Comparison of ENCODE assay signal across 13 cellular contexts in genomic region chr17:31877911-31878702, GRCh38.
DNase-seq lines count a peak whose midpoint lies in the region; ATAC-seq and TF ChIP-seq lines count a peak whose summit lies in the region.
"Had no signal": no experiment of that assay in that cellular context is flagged by ENCODE, and none has a peak within 500 bp of the region (broad histone marks: within the 10 kb centered on the region; RNA-seq: fewer than 3 reads in every experiment).

No MANE protein-coding gene starts in this region.

- peak in 2 of 3 donors; percentile 19 to 21 for DNase-seq in stimulated activated CD4-positive, alpha-beta T cell treated with anti-CD3 and anti-CD28 coated beads, Interleukin-12 subunit alpha, Interleukin-12 subunit beta, amount 100 ng/mL, for 48 hours (ENCODE audit: low read depth in 2 of 3, low spot score in 1 of 3)
- no peak for DNase-seq in stimulated activated CD4-positive, alpha-beta T cell treated with anti-CD3 and anti-CD28 coated beads, Interleukin-4, amount 100 ng/mL, for 4 hours
- DNase-seq in activated naive CD8-positive, alpha-beta T cell treated with anti-CD3 and anti-CD28 coated beads, Interleukin-2, amount 50 U/mL, for 24 hours: peak; percentile 64
- peak; percentile 24 to 65 for DNase-seq in tibial artery
- DNase-seq in NCI-H2029 treated with DMSO at 0.1 percent for 48 hours (lab: John Stamatoyannopoulos, UW): no peak
- DNase-seq: AML-193, cortex of kidney, GM23248, NCI-H2171 had no signal

- intact Hi-C loops in tibial artery (cut with DNase I; ENCODE audit: low total_unique reads): no loop called here

- no peaks in the 10 kb centered on the region for H3K27me3 ChIP-seq in layer of hippocampus (ENCODE audit: control insufficient read depth, insufficient read depth, low read length)
- H3K27me3 ChIP-seq in tibial artery: no peaks in the 10 kb centered on the region
- H3K27me3 ChIP-seq: tibial nerve had no signal

- H3K4me3 ChIP-seq in tibial artery: no peak overlapping the region
- H3K4me3 ChIP-seq: GM23248, tibial nerve had no signal

- peak overlapping the region; percentile 5 for H3K27ac ChIP-seq in layer of hippocampus (ENCODE audit: low read depth, low read length)
- peak overlapping the region; percentile 67 to 78 for H3K27ac ChIP-seq in tibial artery
- H3K27ac ChIP-seq: GM23248 had no signal

- H3K27ac Mint-ChIP-seq in activated naive CD8-positive, alpha-beta T cell treated with anti-CD3 and anti-CD28 coated beads, Interleukin-2, amount 50 U/mL, for 24 hours: peak overlapping the region; percentile 96

- no peaks in the 10 kb centered on the region for H3K9me3 Mint-ChIP-seq in activated naive CD8-positive, alpha-beta T cell treated with anti-CD3 and anti-CD28 coated beads, Interleukin-2, amount 50 U/mL, for 24 hours

- no peaks in the 10 kb centered on the region for H3K9me3 ChIP-seq in tibial artery
- H3K9me3 ChIP-seq: tibial nerve had no signal

- H3K36me3 ChIP-seq in tibial artery: peaks cover 52 to 84% (median 77%) of the 10 kb centered on the region in 3 donors

- peaks cover 71% of the 10 kb centered on the region for H3K36me3 Mint-ChIP-seq in activated naive CD8-positive, alpha-beta T cell treated with anti-CD3 and anti-CD28 coated beads, Interleukin-2, amount 50 U/mL, for 24 hours (ENCODE audit: low read depth)

- no peaks in the 10 kb centered on the region for H3K27me3 Mint-ChIP-seq in activated naive CD8-positive, alpha-beta T cell treated with anti-CD3 and anti-CD28 coated beads, Interleukin-2, amount 50 U/mL, for 24 hours

- no peak for TF ChIP-seq CTCF in tibial artery (IDR thresholded peaks at IDR 0.05)

- peaks cover 0 to 31% (median 15%) of the 10 kb centered on the region in 4 donors for H3K4me1 ChIP-seq in tibial artery

- peak; percentile 93 for ATAC-seq in activated naive CD8-positive, alpha-beta T cell treated with anti-CD3 and anti-CD28 coated beads, Interleukin-2, amount 50 U/mL, for 24 hours
- ATAC-seq in GM18519 (IDR thresholded peaks at IDR 0.05; ENCODE audit: low FRiP score, unreplicated experiment) (no peak), GM19467 (IDR thresholded peaks at IDR 0.05; ENCODE audit: unreplicated experiment) (no peak)

- H3K4me3 Mint-ChIP-seq in activated naive CD8-positive, alpha-beta T cell treated with anti-CD3 and anti-CD28 coated beads, Interleukin-2, amount 50 U/mL, for 24 hours: peak overlapping the region; percentile 52

- peaks cover 49% of the 10 kb centered on the region for H3K4me1 Mint-ChIP-seq in activated naive CD8-positive, alpha-beta T cell treated with anti-CD3 and anti-CD28 coated beads, Interleukin-2, amount 50 U/mL, for 24 hours

Comparison
In these comparisons a context has a peak if more than half of its experiments do, and no peak if none do; other contexts are left out.
1. DNase-seq: peak in stimulated activated CD4-positive, alpha-beta T cell treated with anti-CD3 and anti-CD28 coated beads, Interleukin-12 subunit alpha, Interleukin-12 subunit beta, amount 100 ng/mL, for 48 hours (2 of 3), activated naive CD8-positive, alpha-beta T cell treated with anti-CD3 and anti-CD28 coated beads, Interleukin-2, amount 50 U/mL, for 24 hours (single experiment) and tibial artery (2 of 2); none in stimulated activated CD4-positive, alpha-beta T cell treated with anti-CD3 and anti-CD28 coated beads, Interleukin-4, amount 100 ng/mL, for 4 hours (0 of 2) and NCI-H2029 treated with DMSO at 0.1 percent for 48 hours (single experiment).